In the genomic region with DNA sequence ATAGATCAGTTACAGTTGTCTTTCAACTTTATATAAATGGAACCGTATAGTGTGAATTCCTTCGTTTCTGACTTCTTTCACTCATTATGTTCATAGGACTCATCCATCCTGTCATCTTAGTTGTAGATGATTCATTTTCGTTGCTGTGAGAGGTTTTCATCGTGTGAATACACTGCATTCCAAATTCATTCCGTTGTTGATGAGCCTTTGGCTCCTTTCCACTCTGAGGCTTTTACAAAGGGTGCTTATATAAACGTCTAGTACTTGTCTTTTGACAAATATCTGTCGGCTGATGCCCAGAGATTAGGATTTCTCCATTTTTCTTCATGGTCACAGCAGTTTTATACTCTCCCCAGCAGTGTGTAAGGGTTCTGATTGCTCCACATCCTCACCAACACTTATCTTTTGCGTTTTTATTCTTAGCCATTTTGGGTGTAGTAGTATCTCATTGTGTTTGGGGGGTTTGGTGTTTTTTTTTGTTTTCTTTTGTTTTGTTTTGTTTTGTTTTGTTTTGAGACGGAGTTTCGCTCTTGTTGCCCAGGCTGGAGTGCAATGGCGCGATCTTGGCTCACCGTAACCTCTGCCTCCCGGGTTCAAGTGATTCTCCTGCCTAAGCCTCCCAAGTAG, we compare ENCODE assay signal across 1 cellular context.
TF ChIP-seq lines count a peak whose summit lies in the region.

No MANE protein-coding gene starts in this region.

TF ChIP-seq in IMR-90, 13 proteins besides CTCF, POLR2A, EP300 and RAD21 (continued from another document):
- no peak for TF ChIP-seq CHD1 (IDR thresholded peaks at IDR 0.05; ENCODE audit: low read depth, low read length)
